Comparison of ENCODE assay signal across 22 cellular contexts in the genomic region with DNA sequence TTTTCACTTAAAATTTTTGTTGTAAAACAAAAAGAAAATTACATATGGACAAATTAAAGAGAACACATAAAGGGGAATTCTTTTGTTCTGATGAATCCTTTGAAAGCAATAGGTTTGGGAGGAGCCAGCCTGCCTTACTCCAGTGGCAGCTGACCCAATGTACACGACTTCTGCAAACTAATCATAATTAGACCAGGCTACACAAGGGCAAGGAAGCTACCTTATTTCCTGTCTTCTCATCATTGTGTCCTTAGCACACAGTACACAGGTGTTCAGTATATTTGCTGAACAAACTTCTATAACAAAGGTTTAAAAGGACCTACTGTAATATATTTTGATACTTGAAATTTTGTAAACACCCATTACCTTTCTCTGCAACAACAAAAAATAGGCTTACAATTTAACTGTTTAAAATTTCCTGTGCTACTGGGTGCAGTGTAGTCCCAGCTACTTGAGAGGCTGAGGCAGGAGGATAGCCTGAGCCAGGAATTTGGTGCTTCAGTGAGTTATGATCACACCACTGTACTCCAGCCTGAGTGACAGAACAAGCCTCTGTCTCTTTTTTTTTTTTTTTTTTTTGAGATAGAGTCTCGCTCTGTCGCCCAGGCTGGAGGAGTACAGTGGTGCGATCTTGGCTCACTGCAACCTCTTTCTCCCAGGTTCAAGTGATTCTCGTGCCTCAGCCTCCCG. TPM values are rescaled to one million over a fixed set of nuclear protein-coding genes. Genes with fewer than 3 reads are reported as not detected.
DNase-seq lines count a peak whose midpoint lies in the region; ATAC-seq and TF ChIP-seq lines count a peak whose summit lies in the region.
"Had no signal": no experiment of that assay in that cellular context is flagged by ENCODE, and none has a peak within 500 bp of the region (broad histone marks: within the 10 kb centered on the region; RNA-seq: fewer than 3 reads in every experiment).

No MANE protein-coding gene starts in this region.

- no peaks in the 10 kb centered on the region for H3K9me2 ChIP-seq in PC-3 (replicated peaks; ENCODE audit: low read length)
- H3K9me2 ChIP-seq: SK-N-SH had no signal

- no peak overlapping the region for H3K27ac ChIP-seq in PC-3 (ENCODE audit: low read length)
- no peak overlapping the region for H3K27ac ChIP-seq in sigmoid colon
- H3K27ac ChIP-seq: adrenal gland, brain microvascular endothelial cell, psoas muscle had no signal

- no peaks in the 10 kb centered on the region for H4K20me1 ChIP-seq in PC-3 (ENCODE audit: low read length)

- TF ChIP-seq POLR2A in sigmoid colon (IDR thresholded peaks at IDR 0.05): no peak

- no peaks in the 10 kb centered on the region for H3K9me3 ChIP-seq in PC-3 (ENCODE audit: low read length)
- no peaks in the 10 kb centered on the region for H3K9me3 ChIP-seq in sigmoid colon
- H3K9me3 ChIP-seq: adrenal gland, psoas muscle, SK-N-SH, transverse colon had no signal

- no peak overlapping the region for H3K9ac ChIP-seq in PC-3 (ENCODE audit: low read length)
- H3K9ac ChIP-seq: SK-N-SH had no signal

- CTCF ChIA-PET in PC-3 (lab: Charles Lee): no interaction called here

- no peaks in the 10 kb centered on the region for H3K4me1 ChIP-seq in PC-3 (ENCODE audit: insufficient read depth, low read length)
- no peaks in the 10 kb centered on the region for H3K4me1 ChIP-seq in sigmoid colon
- H3K4me1 ChIP-seq: adrenal gland, psoas muscle had no signal

- intact Hi-C loops in PC-3 (cut with micrococcal nuclease) (no loop called here), sigmoid colon (cut with DNase I) (no loop called here)

- no peaks in the 10 kb centered on the region for H3F3A ChIP-seq in PC-3 (ENCODE audit: low read length, unreplicated experiment)

- peak; percentile 49 for ATAC-seq in PC-3
- no peak for ATAC-seq in GM21737 (IDR thresholded peaks at IDR 0.05; ENCODE audit: unreplicated experiment)
- no peak for ATAC-seq in GM18520 (IDR thresholded peaks at IDR 0.05; ENCODE audit: unreplicated experiment)
- ATAC-seq: activated T-cell treated with anti-CD3 and anti-CD28 coated beads, Interleukin-2, amount 50 U/mL, for 4 hours; left cardiac atrium; psoas muscle; T-helper 17 cell had no signal

- no peaks in the 10 kb centered on the region for H3K79me2 ChIP-seq in PC-3 (ENCODE audit: low read length)

- BruUV-seq in PC-3 (replicated peaks; lab: Mats Ljungman, UMichigan): no TSS peak

- TF ChIP-seq EP300 in sigmoid colon (IDR thresholded peaks at IDR 0.05): no peak

- TF ChIP-seq CTCF in PC-3 (conservative IDR thresholded peaks at IDR 0.05; ENCODE audit: low read depth, low read length) (no peak), sigmoid colon (IDR thresholded peaks at IDR 0.05) (no peak)

- H3K4me3 ChIP-seq in PC-3 (ENCODE audit: low read length) (no peak overlapping the region), sigmoid colon (no peak overlapping the region)
- H3K4me3 ChIP-seq: adrenal gland, psoas muscle, transverse colon had no signal

- no peaks in the 10 kb centered on the region for H3K27me3 ChIP-seq in PC-3 (ENCODE audit: low read length)
- no peaks in the 10 kb centered on the region for H3K27me3 ChIP-seq in sigmoid colon
- H3K27me3 ChIP-seq: adrenal gland, brain microvascular endothelial cell, transverse colon had no signal

- DNase-seq in COLO668 (lab: John Stamatoyannopoulos, UW; ENCODE audit: unreplicated experiment) (peak; percentile 51), NCI-H1417 treated with DMSO at 0.1 percent for 48 hours (lab: John Stamatoyannopoulos, UW) (peak; percentile 61), NCI-H2196 (lab: John Stamatoyannopoulos, UW; ENCODE audit: unreplicated experiment) (peak; percentile 69), PC-3 (no peak), sigmoid colon (no peak), anterior cingulate cortex (lab: John Stamatoyannopoulos, UW) (no peak)
- DNase-seq: activated CD4-positive, alpha-beta T cell treated with anti-CD3 and anti-CD28 coated beads for 48 hours; activated naive CD4-positive, alpha-beta T cell; activated T-cell treated with anti-CD3 and anti-CD28 coated beads, Interleukin-2, amount 50 U/mL, for 4 hours; adrenal gland; brain microvascular endothelial cell; CD8-positive, alpha-beta memory T cell; Karpas-422; left cardiac atrium; mesenchymal stem cell; NCI-H2227 treated with DMSO at 0.1 percent for 48 hours; psoas muscle; SK-N-SH; T-helper 17 cell; transverse colon had no signal

- POLR2A ChIA-PET in PC-3 (lab: Charles Lee; ENCODE audit: unreplicated experiment): no interaction called here

- WGBS in sigmoid colon, 2 donors: 61 to 84% methylated on average over 6 of the region's 6 CpGs

- H2AFZ ChIP-seq in PC-3 (ENCODE audit: low read length): no peak overlapping the region

- no peak overlapping the region for H3K4me2 ChIP-seq in PC-3 (ENCODE audit: low read length)
- H3K4me2 ChIP-seq: SK-N-SH had no signal

- H3K36me3 ChIP-seq in PC-3 (ENCODE audit: low read depth, low read length) (no peaks in the 10 kb centered on the region), sigmoid colon (no peaks in the 10 kb centered on the region)
- H3K36me3 ChIP-seq: adrenal gland, brain microvascular endothelial cell, transverse colon had no signal

RNA-seq across cellular contexts. Expression of a gene that starts 18.9 kb away (rescaled TPM):
- 2.3 and 2.4 TPM in 2 replicates for total RNA-seq in PC-3 (2014; rRNA removed)
- total RNA-seq in sigmoid colon: 1 to 10 TPM in 1 of 4 donors, under 1 TPM in 3; 0.55 to 1.8 (median 0.89) TPM
- polyA plus RNA-seq in sigmoid colon: under 1 TPM in 2 of 3 donors, not detected in 1; 0.23 to 0.63 TPM
- total RNA-seq: left cardiac atrium, psoas muscle, T-helper 17 cell had no signal
- polyA plus RNA-seq: CD8-positive, alpha-beta memory T cell; psoas muscle had no signal

Comparison
In these comparisons a context has a peak if more than half of its experiments do, and no peak if none do; other contexts are left out.
1. DNase-seq: peak in COLO668 (single experiment), NCI-H1417 treated with DMSO at 0.1 percent for 48 hours (single experiment) and NCI-H2196 (single experiment); none in PC-3 (single experiment), sigmoid colon (single experiment) and anterior cingulate cortex (0 of 58).